In genomic region chr2:218406209-218406948, GRCh38 we compare ENCODE assay signal across 1 cellular context.
TF ChIP-seq lines count a peak whose summit lies in the region.

No MANE protein-coding gene starts in this region.

TF ChIP-seq in HepG2, 621 proteins besides CTCF, POLR2A, EP300 and RAD21 (continues in another document):
- peak; percentile 77; the same call in 1 of the 2 replicates for TF ChIP-seq ELF3 (CRISPR knock-in tag; IDR thresholded peaks at IDR 0.05)
- 0 out of 2 replicates have a peak, but pooled peaks have one; percentile 46 for TF ChIP-seq SNAPC4 (CRISPR knock-in tag; IDR thresholded peaks at IDR 0.05)
- peak; percentile 84 for TF ChIP-seq ETV5 (CRISPR knock-in tag; IDR thresholded peaks at IDR 0.05; ENCODE audit: borderline replicate concordance)
- TF ChIP-seq RFX3 (CRISPR knock-in tag; IDR thresholded peaks at IDR 0.05), result 0 out of 2 replicates have a peak, but pooled peaks have one; percentile 11
- TF ChIP-seq ZNF598 (CRISPR knock-in tag; IDR thresholded peaks at IDR 0.05; ENCODE audit: borderline replicate concordance), result no peak
- TF ChIP-seq SP2 (CRISPR knock-in tag; IDR thresholded peaks at IDR 0.05), result peak; percentile 64; the same call in 1 of the 2 replicates
- TF ChIP-seq ZBTB26 (CRISPR knock-in tag; IDR thresholded peaks at IDR 0.05; ENCODE audit: borderline replicate concordance), result peak; percentile 31; the same call in 1 of the 2 replicates
- no peak for TF ChIP-seq ZNF672 (CRISPR knock-in tag; IDR thresholded peaks at IDR 0.05)
- no peak for TF ChIP-seq ONECUT2 (CRISPR knock-in tag; IDR thresholded peaks at IDR 0.05)
- TF ChIP-seq HNRNPK (IDR thresholded peaks at IDR 0.05; ENCODE audit: low read depth, low read length, poor library complexity, severe bottlenecking), result peak; percentile 86
- peak; percentile 27 for TF ChIP-seq SRSF4 (IDR thresholded peaks at IDR 0.05; ENCODE audit: low read depth, low read length, poor library complexity, severe bottlenecking)
- peak; percentile 86 for TF ChIP-seq TEAD3 (CRISPR knock-in tag; optimal IDR thresholded peaks at IDR 0.05; ENCODE audit: borderline replicate concordance)
- no peak for TF ChIP-seq KAT2B (IDR thresholded peaks at IDR 0.05; ENCODE audit: borderline replicate concordance, low read depth, low read length)
- TF ChIP-seq NBN (conservative IDR thresholded peaks at IDR 0.05), result no peak
- TF ChIP-seq YEATS4 (CRISPR knock-in tag; IDR thresholded peaks at IDR 0.05; ENCODE audit: borderline replicate concordance), result peak; percentile 70; the same call in 1 of the 2 replicates
- 0 out of 2 replicates have a peak, but pooled peaks have one; percentile 52 for TF ChIP-seq ZSCAN21 (CRISPR knock-in tag; IDR thresholded peaks at IDR 0.05; ENCODE audit: borderline replicate concordance)
- no peak; the same call in 1 of the 2 replicates for TF ChIP-seq ZNF646 (CRISPR knock-in tag; IDR thresholded peaks at IDR 0.05)
- peak; percentile 98 for TF ChIP-seq KDM3A (CRISPR knock-in tag; IDR thresholded peaks at IDR 0.05; ENCODE audit: low read depth)
- TF ChIP-seq PCBP1 (IDR thresholded peaks at IDR 0.05; ENCODE audit: borderline replicate concordance, low read depth, low read length), result peak; percentile 94
- peak; percentile 85 for TF ChIP-seq YY1 (IDR thresholded peaks at IDR 0.05; ENCODE audit: insufficient read depth, insufficient replicate concordance, low read depth, low read length)
- TF ChIP-seq RERE (CRISPR knock-in tag; IDR thresholded peaks at IDR 0.05; ENCODE audit: low read depth), result peak; percentile 27; the same call in 1 of the 2 replicates
- TF ChIP-seq KLF16 (CRISPR knock-in tag; IDR thresholded peaks at IDR 0.05), result peak in 1 of 2 experiments; percentile 80; a peak in 1 of 4 replicates
- no peak; the same call in 1 of the 2 replicates for TF ChIP-seq ZNF512B (CRISPR knock-in tag; IDR thresholded peaks at IDR 0.05; ENCODE audit: borderline replicate concordance)
